In genomic region chr1:88984553-88984945, GRCh38 we compare ENCODE assay signal across 9 cellular contexts. TPM values are rescaled to one million over a fixed set of nuclear protein-coding genes. Genes with fewer than 3 reads are reported as not detected.
DNase-seq lines count a peak whose midpoint lies in the region; ATAC-seq and TF ChIP-seq lines count a peak whose summit lies in the region.
"Had no signal": no experiment of that assay in that cellular context is flagged by ENCODE, and none has a peak within 500 bp of the region (broad histone marks: within the 10 kb centered on the region; RNA-seq: fewer than 3 reads in every experiment).

No MANE protein-coding gene starts in this region.

- H3K27me3 ChIP-seq in GM23248 (replicated peaks; ENCODE audit: insufficient read depth), result no peaks in the 10 kb centered on the region
- H3K27me3 ChIP-seq in SU-DHL-6 (ENCODE audit: low read length), result no peaks in the 10 kb centered on the region
- no peaks in the 10 kb centered on the region for H3K27me3 ChIP-seq in esophagus muscularis mucosa
- no peaks in the 10 kb centered on the region for H3K27me3 ChIP-seq in smooth muscle cell (ENCODE audit: low read depth)

- no peak for TF ChIP-seq EP300 in esophagus muscularis mucosa (IDR thresholded peaks at IDR 0.05)

- peak overlapping the region; percentile 8 for H3K4me2 ChIP-seq in GM23248 (ENCODE audit: unreplicated experiment)
- H3K4me2 ChIP-seq in SU-DHL-6 (ENCODE audit: low read depth, low read length, poor library complexity, severe bottlenecking), result peak overlapping the region; percentile 29
- H3K4me2 ChIP-seq in smooth muscle cell, result peak overlapping the region; percentile 30

- H3K9ac ChIP-seq in GM23248, result peak overlapping the region; percentile 17; the same call in 1 of the 2 replicates
- no peak overlapping the region for H3K9ac ChIP-seq in SU-DHL-6 (ENCODE audit: low read length)
- H3K9ac ChIP-seq in smooth muscle cell (ENCODE audit: low read depth), result no peak overlapping the region

- H3K4me3 ChIP-seq in GM23248, result peak overlapping the region; percentile 39; the same call in 1 of the 2 replicates
- H3K4me3 ChIP-seq in SU-DHL-6 (ENCODE audit: insufficient read depth, low read length, poor library complexity, severe bottlenecking), result no peak overlapping the region
- peak overlapping the region in 2 of 4 donors; percentile 15 to 22 for H3K4me3 ChIP-seq in esophagus muscularis mucosa
- no peak overlapping the region for H3K4me3 ChIP-seq in smooth muscle cell

- H4K20me1 ChIP-seq in GM23248 (ENCODE audit: insufficient read depth) (no peaks in the 10 kb centered on the region), SU-DHL-6 (ENCODE audit: low read depth, low read length) (no peaks in the 10 kb centered on the region), smooth muscle cell (ENCODE audit: low read depth) (peaks cover 83% of the 10 kb centered on the region)

- 34 to 64% methylated on average over 1 of the region's 1 CpG for WGBS in GM23248 (ENCODE audit: low coverage in 1 of 2, low lambda C conversion rate in 2 of 2, missing lambda C conversion rate in 2 of 2), 2 experiments
- WGBS in esophagus muscularis mucosa, result 92% methylated on average over 1 of the region's 1 CpG
- 87% methylated on average over 1 of the region's 1 CpG for WGBS in smooth muscle cell (ENCODE audit: low lambda C conversion rate)

- H3K9me3 ChIP-seq in GM23248 (ENCODE audit: low read depth), result no peaks in the 10 kb centered on the region
- H3K9me3 ChIP-seq in SU-DHL-6 (ENCODE audit: insufficient read depth, low read length), result no peaks in the 10 kb centered on the region
- H3K9me3 ChIP-seq in esophagus muscularis mucosa, result no peaks in the 10 kb centered on the region
- no peaks in the 10 kb centered on the region for H3K9me3 ChIP-seq in smooth muscle cell (replicated peaks; ENCODE audit: low read depth)

- no peak overlapping the region for H2AFZ ChIP-seq in GM23248
- no peak overlapping the region for H2AFZ ChIP-seq in SU-DHL-6 (ENCODE audit: low read depth, low read length, severe bottlenecking)
- no peak overlapping the region for H2AFZ ChIP-seq in smooth muscle cell (ENCODE audit: low read depth)

- H3K36me3 ChIP-seq in GM23248 (ENCODE audit: low read depth) (no peaks in the 10 kb centered on the region; the same call in 1 of the 2 replicates), SU-DHL-6 (ENCODE audit: low read length) (no peaks in the 10 kb centered on the region), esophagus muscularis mucosa (peaks cover 0 to 34% (median 17%) of the 10 kb centered on the region in 4 donors), smooth muscle cell (ENCODE audit: low read depth) (no peaks in the 10 kb centered on the region)

- ATAC-seq in GM18907 (IDR thresholded peaks at IDR 0.05; ENCODE audit: unreplicated experiment), result no peak

- in situ Hi-C loops in GM23248 (cut with MboI), result no loop called here

- H3F3A ChIP-seq in GM23248 (ENCODE audit: insufficient read depth) (peaks cover 28% of the 10 kb centered on the region), SU-DHL-6 (ENCODE audit: insufficient read depth) (peaks cover 8% of the 10 kb centered on the region), smooth muscle cell (ENCODE audit: low read depth) (no peaks in the 10 kb centered on the region)

- DNase-seq in GM23248, result peak; percentile 35
- no peak for DNase-seq in esophagus muscularis mucosa (ENCODE audit: extremely low spot score)
- DNase-seq in smooth muscle cell (lab: John Stamatoyannopoulos, UW; ENCODE audit: unreplicated experiment), result no peak
- no peak for DNase-seq in EL
- no peak for DNase-seq in OCI-M2 (lab: John Stamatoyannopoulos, UW; ENCODE audit: unreplicated experiment)
- no peak for DNase-seq in GF-D8 (lab: John Stamatoyannopoulos, UW)
- DNase-seq: NCI-H1436 treated with DMSO at 0.1 percent for 48 hours had no signal

- TF ChIP-seq POLR2A in esophagus muscularis mucosa (IDR thresholded peaks at IDR 0.05; ENCODE audit: low read depth), result no peak

- H3K27ac ChIP-seq in GM23248 (peak overlapping the region; percentile 77), SU-DHL-6 (ENCODE audit: low read depth, low read length) (peak overlapping the region; percentile 29; the same call in 1 of the 2 replicates), esophagus muscularis mucosa (replicated peaks in 1 of 4) (peak overlapping the region; percentile 35 to 63 (median 52)), smooth muscle cell (ENCODE audit: low read depth) (peak overlapping the region; percentile 55)

- TF ChIP-seq CTCF in SU-DHL-6 (IDR thresholded peaks at IDR 0.05; ENCODE audit: insufficient read depth, low read length, poor library complexity, severe bottlenecking) (no peak), esophagus muscularis mucosa (IDR thresholded peaks at IDR 0.05) (no peak), smooth muscle cell (IDR thresholded peaks at IDR 0.05; ENCODE audit: borderline replicate concordance, insufficient read depth, poor library complexity, severe bottlenecking) (no peak)

- intact Hi-C loops in esophagus muscularis mucosa (cut with DNase I), result loop anchor here (5.0 kb wide), 1 partner anchor 373 kb away; no protein-coding TSS in a partner anchor

- H3K9me2 ChIP-seq in GM23248 (ENCODE audit: insufficient read depth), result no peaks in the 10 kb centered on the region
- H3K9me2 ChIP-seq in SU-DHL-6 (replicated peaks; ENCODE audit: insufficient read depth, low read length), result no peaks in the 10 kb centered on the region

- H3K79me2 ChIP-seq in GM23248 (ENCODE audit: insufficient read depth) (peaks cover 94% of the 10 kb centered on the region), SU-DHL-6 (ENCODE audit: insufficient read depth, low read length) (peaks cover 70% of the 10 kb centered on the region), smooth muscle cell (ENCODE audit: low read depth) (peaks cover 75% of the 10 kb centered on the region)

- H3K4me1 ChIP-seq in GM23248 (ENCODE audit: insufficient read depth), result peaks cover 31% of the 10 kb centered on the region
- peaks cover 19 to 63% (median 59%) of the 10 kb centered on the region in 4 donors for H3K4me1 ChIP-seq in esophagus muscularis mucosa
- peaks cover 3% of the 10 kb centered on the region for H3K4me1 ChIP-seq in smooth muscle cell (ENCODE audit: low read depth)

RNA-seq across cellular contexts. Expression of gene KYAT3, which starts 7.9 kb away (rescaled TPM):
- 25.3 and 36.5 TPM in 2 replicates for total RNA-seq in GM23248 (2014; rRNA removed; shearing (Covaris generic))
- polyA plus RNA-seq in GM23248 (2016; fragmentation: Nextera tagmentation; extraction: Ambion mirVana) (38.7 and 38.8 TPM in 2 replicates), smooth muscle cell (45.0 and 49.0 TPM in 2 replicates)
- total RNA-seq in esophagus muscularis mucosa (10 to 100 TPM; 18.4 to 35.3 (median 21.8) TPM), smooth muscle cell (45.5 and 54.6 TPM in 2 replicates)

RNA-seq across cellular contexts. Expression of gene RBMXL1, which starts 7.9 kb away (rescaled TPM):
- 7.1 and 9.4 TPM in 2 replicates for total RNA-seq in GM23248 (2014; rRNA removed; shearing (Covaris generic))
- polyA plus RNA-seq in GM23248 (2016; fragmentation: Nextera tagmentation; extraction: Ambion mirVana) (8.0 and 8.4 TPM in 2 replicates), smooth muscle cell (4.4 and 5.2 TPM in 2 replicates)
- total RNA-seq in esophagus muscularis mucosa (10 to 100 TPM; 10.3 to 46.4 (median 16.0) TPM), smooth muscle cell (8.1 and 9.9 TPM in 2 replicates)

RNA-seq across cellular contexts. Expression of gene GBP3, which starts 38.1 kb away (rescaled TPM):
- 59.9 and 63.5 TPM in 2 replicates for total RNA-seq in GM23248 (2014; rRNA removed; shearing (Covaris generic))
- polyA plus RNA-seq in GM23248 (2016; fragmentation: Nextera tagmentation; extraction: Ambion mirVana), result 29.9 and 33.1 TPM in 2 replicates
- total RNA-seq in esophagus muscularis mucosa, result 10 to 100 TPM; 11.9 to 21.1 (median 16.1) TPM
- 15.8 and 18.6 TPM in 2 replicates for total RNA-seq in smooth muscle cell
- 5.5 and 6.9 TPM in 2 replicates for polyA plus RNA-seq in smooth muscle cell
